In genomic region chr1:198416276-198416675, GRCh38 we compare ENCODE assay signal across 1 cellular context.
TF ChIP-seq lines count a peak whose summit lies in the region.

No MANE protein-coding gene starts in this region.

TF ChIP-seq in WTC11, 78 proteins besides CTCF, POLR2A, EP300 and RAD21 (continued from another document):
- TF ChIP-seq ZNF425 (CRISPR knock-in tag; conservative IDR thresholded peaks at IDR 0.05), result no peak
- TF ChIP-seq USF1 (CRISPR knock-in tag; IDR thresholded peaks at IDR 0.05), result no peak
- TF ChIP-seq PRDM15 (CRISPR knock-in tag; IDR thresholded peaks at IDR 0.05), result no peak
- no peak for TF ChIP-seq FOXP4 (CRISPR knock-in tag; IDR thresholded peaks at IDR 0.05)
